Comparison of ENCODE assay signal across 9 cellular contexts in genomic region chr1:228989992-228990827, GRCh38.
DNase-seq lines count a peak whose midpoint lies in the region; ATAC-seq and TF ChIP-seq lines count a peak whose summit lies in the region.
"Had no signal": no experiment of that assay in that cellular context is flagged by ENCODE, and none has a peak within 500 bp of the region (broad histone marks: within the 10 kb centered on the region; RNA-seq: fewer than 3 reads in every experiment).

No MANE protein-coding gene starts in this region.

- no peaks in the 10 kb centered on the region for H3K9me3 ChIP-seq in osteoblast (ENCODE audit: low read depth, low read length)
- H3K9me3 ChIP-seq: SJSA1 had no signal

- TF ChIP-seq CTCF in fibroblast of mammary gland (conservative IDR thresholded peaks at IDR 0.05; ENCODE audit: control insufficient read depth, insufficient read depth, low read depth, low read length) (no peak), osteoblast (IDR thresholded peaks at IDR 0.05; ENCODE audit: extremely low read depth, low read depth, low read length) (no peak)

- no peak for ATAC-seq in HG02588 (IDR thresholded peaks at IDR 0.05; ENCODE audit: unreplicated experiment)

- H3K4me3 ChIP-seq in fibroblast of mammary gland (ENCODE audit: control insufficient read depth, low read depth, low read length) (no peak overlapping the region), osteoblast (ENCODE audit: insufficient read depth, low read length) (no peak overlapping the region)
- H3K4me3 ChIP-seq: SJSA1 had no signal

- H3K27ac ChIP-seq in osteoblast (ENCODE audit: low read depth, low read length): no peak overlapping the region
- H3K27ac ChIP-seq: SJSA1 had no signal

- H2AFZ ChIP-seq in osteoblast (ENCODE audit: low read length): no peak overlapping the region

- H3K79me2 ChIP-seq in osteoblast (ENCODE audit: insufficient read depth, low read length): no peaks in the 10 kb centered on the region

- peak; percentile 88 for DNase-seq in DMS153 (lab: John Stamatoyannopoulos, UW)
- DNase-seq in NCI-H524 treated with DMSO at 0.1 percent for 48 hours (lab: John Stamatoyannopoulos, UW): peak; percentile 66
- DNase-seq in fibroblast of mammary gland (ENCODE audit: low read depth): peak; percentile 37
- peak; percentile 49 for DNase-seq in osteoblast (ENCODE audit: insufficient read length, low spot score, missing footprints)
- no peak for DNase-seq in activated CD4-positive, CD25-positive, alpha-beta regulatory T cell treated with anti-CD3 and anti-CD28 coated beads, Interleukin-2, amount 50 U/mL, for 72 hours
- DNase-seq in activated CD8-positive, alpha-beta memory T cell treated with anti-CD3 and anti-CD28 coated beads, Interleukin-2, amount 50 U/mL, for 4 hours: no peak
- no peak for DNase-seq in COLO829 (ENCODE audit: low spot score)

- H3K36me3 ChIP-seq in osteoblast (ENCODE audit: insufficient read depth, low read length): no peaks in the 10 kb centered on the region
- H3K36me3 ChIP-seq: SJSA1 had no signal

- H3K4me1 ChIP-seq in osteoblast (ENCODE audit: insufficient read depth, low read length): no peaks in the 10 kb centered on the region
- H3K4me1 ChIP-seq: SJSA1 had no signal

- H3K4me2 ChIP-seq in osteoblast (ENCODE audit: insufficient read depth, low read length): no peak overlapping the region

- H4K20me1 ChIP-seq in osteoblast (ENCODE audit: insufficient read depth, low read length): no peaks in the 10 kb centered on the region

- no peaks in the 10 kb centered on the region for H3K27me3 ChIP-seq in osteoblast (ENCODE audit: insufficient read depth, low read length)
- H3K27me3 ChIP-seq: SJSA1 had no signal

Comparison
In these comparisons a context has a peak if more than half of its experiments do, and no peak if none do; other contexts are left out.
1. DNase-seq: peak in DMS153 (single experiment), NCI-H524 treated with DMSO at 0.1 percent for 48 hours (single experiment), fibroblast of mammary gland (single experiment) and osteoblast (single experiment); none in activated CD4-positive, CD25-positive, alpha-beta regulatory T cell treated with anti-CD3 and anti-CD28 coated beads, Interleukin-2, amount 50 U/mL, for 72 hours (single experiment), activated CD8-positive, alpha-beta memory T cell treated with anti-CD3 and anti-CD28 coated beads, Interleukin-2, amount 50 U/mL, for 4 hours (single experiment) and COLO829 (single experiment).